8 cellular contexts compared by ENCODE assay signal in the genomic region with DNA sequence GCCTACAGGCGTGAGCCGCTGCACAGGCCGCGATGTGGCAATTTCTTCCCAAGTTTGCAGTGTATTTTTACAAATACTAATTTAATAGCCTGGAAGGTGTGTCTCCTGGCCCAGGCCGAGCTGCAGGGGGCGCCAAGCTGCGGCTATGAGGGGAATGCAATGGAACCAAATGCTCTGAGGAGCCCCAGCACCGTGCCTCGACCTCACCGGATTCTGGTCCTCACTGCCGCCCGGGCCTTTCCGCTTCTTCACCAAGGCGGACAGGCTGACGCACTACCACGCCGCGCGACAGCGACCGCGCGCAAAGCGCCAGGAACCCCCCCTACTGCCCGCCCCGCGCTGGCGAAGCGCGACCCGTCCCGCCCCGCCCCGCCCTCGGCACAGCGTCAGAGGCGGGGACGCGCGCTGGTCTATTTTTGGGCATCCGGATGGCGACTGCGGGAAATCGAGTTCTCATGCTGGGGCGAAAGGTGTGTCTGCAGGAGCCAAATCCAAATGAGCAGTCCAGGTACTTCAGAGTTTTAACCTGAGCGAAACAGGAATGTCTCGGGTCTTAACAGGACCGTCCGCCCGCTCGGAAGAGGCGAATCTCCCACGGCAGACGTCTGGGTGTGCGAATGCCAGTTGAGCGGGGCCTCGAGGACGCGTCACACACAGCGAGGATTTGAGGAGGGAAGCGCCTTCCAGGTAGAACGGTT. TPM values are rescaled to one million over a fixed set of nuclear protein-coding genes. Genes with fewer than 3 reads are reported as not detected.
DNase-seq lines count a peak whose midpoint lies in the region; TF ChIP-seq lines count a peak whose summit lies in the region.

No MANE protein-coding gene starts in this region.

- no peaks in the 10 kb centered on the region for H3K36me3 ChIP-seq in skeletal muscle tissue (ENCODE audit: control insufficient read depth in 3 of 3, insufficient read depth in 3 of 3, low read length in 3 of 3)

- no peak overlapping the region for H2BK120ac ChIP-seq in H9 (ENCODE audit: low read depth, low read length, poor library complexity, severe bottlenecking)

- peak overlapping the region; percentile 84 to 92 (median 87) for H3K4me3 ChIP-seq in skeletal muscle tissue (ENCODE audit: low read length in 3 of 3)

- intact Hi-C loops in Calu3 (cut with micrococcal nuclease; ENCODE audit: unreplicated experiment) = no loop called here

- H3K4me1 ChIP-seq in H9 (ENCODE audit: insufficient read depth, low read length) = no peaks in the 10 kb centered on the region
- H3K4me1 ChIP-seq in skeletal muscle tissue (ENCODE audit: control insufficient read depth in 3 of 3, insufficient read depth in 3 of 3, low read length in 3 of 3) = peaks cover 2 to 9% (median 3%) of the 10 kb centered on the region in 3 donors

- peaks cover 2 to 5% of the 10 kb centered on the region in 2 experiments; a peak in 2 of 4 replicates for H3K4me1 Mint-ChIP-seq in H9
- peaks cover 13 to 18% of the 10 kb centered on the region in 2 donors for H3K4me1 Mint-ChIP-seq in immature natural killer cell
- H3K4me1 Mint-ChIP-seq in Calu3 (ENCODE audit: low read depth, unreplicated experiment) = no peaks in the 10 kb centered on the region

- DNase-seq in H9 (peak; percentile 87), cerebellar cortex (ENCODE audit: low spot score) (peak; percentile 72), immature natural killer cell (peak; percentile 85 to 88 (median 86)), NCI-H128 (lab: John Stamatoyannopoulos, UW; ENCODE audit: unreplicated experiment) (no peak), Calu3 (no peak)
- peak; percentile 76 for DNase-seq in activated CD4-positive, CD25-positive, alpha-beta regulatory T cell treated with anti-CD3 and anti-CD28 coated beads, Interleukin-2, amount 50 U/mL, for 72 hours

- peaks cover 5% of the 10 kb centered on the region; the same call in 1 of the 2 replicates for H3K27me3 Mint-ChIP-seq in H9 (ENCODE audit: low read depth)
- H3K27me3 Mint-ChIP-seq in immature natural killer cell (ENCODE audit: low read depth in 3 of 3) = peaks cover 0 to 5% (median 4%) of the 10 kb centered on the region in 3 donors
- no peaks in the 10 kb centered on the region for H3K27me3 Mint-ChIP-seq in Calu3 (ENCODE audit: unreplicated experiment)

- H3K27ac ChIP-seq in 22Rv1 (peak overlapping the region; percentile 51), H9 (ENCODE audit: insufficient read length, low read depth, low read length) (no peak overlapping the region), skeletal muscle tissue (ENCODE audit: low read depth, low read length) (peak overlapping the region; percentile 67)

- H3K79me2 ChIP-seq in H9 (ENCODE audit: insufficient read depth, low read length) = no peaks in the 10 kb centered on the region

- TF ChIP-seq CTCF in 22Rv1 (IDR thresholded peaks at IDR 0.05) (peak; percentile 54), H9 (conservative IDR thresholded peaks at IDR 0.05) (peak; percentile 82), Calu3 (IDR thresholded peaks at IDR 0.05; ENCODE audit: unreplicated experiment) (no peak)

- no peaks in the 10 kb centered on the region for H4K20me1 ChIP-seq in H9 (ENCODE audit: control insufficient read depth, insufficient read depth, insufficient read length)

- H3K18ac ChIP-seq in H9 (ENCODE audit: insufficient read length, low read depth, low read length) = peak overlapping the region; percentile 80

- peaks cover 12 to 22% of the 10 kb centered on the region in 2 experiments; a peak in 4 of 5 replicates for H3K9me3 Mint-ChIP-seq in H9
- H3K9me3 Mint-ChIP-seq in immature natural killer cell = peaks cover 0 to 2% (median 0%) of the 10 kb centered on the region in 6 donors
- peaks cover 8% of the 10 kb centered on the region for H3K9me3 Mint-ChIP-seq in Calu3 (ENCODE audit: low read depth, unreplicated experiment)

- no peak overlapping the region for H3T11ph ChIP-seq in H9 (ENCODE audit: low read length)

- CTCF ChIA-PET in Calu3 (lab: Charles Lee) = no interaction called here

- H3K36me3 Mint-ChIP-seq in H9 (ENCODE audit: insufficient read depth in 1 of 3, low read depth in 3 of 3) (peaks cover 4 to 11% (median 9%) of the 10 kb centered on the region in 3 experiments), immature natural killer cell (peaks cover 0 to 4% (median 0%) of the 10 kb centered on the region in 3 donors), Calu3 (ENCODE audit: insufficient read depth, unreplicated experiment) (no peaks in the 10 kb centered on the region)

- no peak overlapping the region for H2BK15ac ChIP-seq in H9 (ENCODE audit: low read depth, low read length)

- H2AK5ac ChIP-seq in H9 (ENCODE audit: insufficient read length, low read length) = no peak overlapping the region

- no peaks in the 10 kb centered on the region for H3K9me3 ChIP-seq in H9 (ENCODE audit: control insufficient read depth, low read depth, low read length)
- H3K9me3 ChIP-seq in skeletal muscle tissue (ENCODE audit: control insufficient read depth in 3 of 3, low read length in 3 of 3) = peaks cover 0 to 2% (median 0%) of the 10 kb centered on the region in 3 donors

- peak overlapping the region in 2 of 3 experiments; percentile 22 to 93; a peak in 4 of 7 replicates for H3K27ac Mint-ChIP-seq in H9
- H3K27ac Mint-ChIP-seq in immature natural killer cell = peak overlapping the region; percentile 82 to 94 (median 89)
- no peak overlapping the region for H3K27ac Mint-ChIP-seq in Calu3 (ENCODE audit: unreplicated experiment)

- WGBS in H9 (ENCODE audit: extremely low coverage, insufficient read length, low lambda C conversion rate) = no CpG with 5 or more reads among the region's 62 CpGs

- peak overlapping the region; percentile 23 for H2AFZ ChIP-seq in H9 (ENCODE audit: low read length)

- peak overlapping the region; percentile 2 for H3K9ac ChIP-seq in H9 (ENCODE audit: extremely low read depth, insufficient read length, low read length)
- H3K9ac ChIP-seq in skeletal muscle tissue (ENCODE audit: low read depth in 1 of 3, low read length in 3 of 3) = peak overlapping the region; percentile 84 to 88 (median 87)

- H4K5ac ChIP-seq in H9 (ENCODE audit: insufficient read length, low read depth, low read length) = no peak overlapping the region

- peak overlapping the region; percentile 74 for H3K14ac ChIP-seq in H9 (ENCODE audit: insufficient read depth, low read length)

- H3K4me2 ChIP-seq in H9 (ENCODE audit: insufficient read depth, insufficient read length, low read length) = peak overlapping the region; percentile 45

- no peak overlapping the region for H3K56ac ChIP-seq in H9 (ENCODE audit: insufficient read length, low read depth, low read length)

- no peak overlapping the region for H3K4ac ChIP-seq in H9 (ENCODE audit: low read depth, low read length)

- no peak overlapping the region for H3K23ac ChIP-seq in H9 (ENCODE audit: insufficient read length, low read depth, low read length)

- peak overlapping the region; percentile 85 to 86 for H3K4me3 Mint-ChIP-seq in H9
- peak overlapping the region; percentile 86 to 94 (median 92) for H3K4me3 Mint-ChIP-seq in immature natural killer cell
- no peak overlapping the region for H3K4me3 Mint-ChIP-seq in Calu3 (ENCODE audit: low read depth, unreplicated experiment)

- no peak overlapping the region for H4K8ac ChIP-seq in H9 (replicated peaks; ENCODE audit: insufficient read length, low read depth, low read length)

- H2BK5ac ChIP-seq in H9 (ENCODE audit: insufficient read length, low read length) = no peak overlapping the region

- H4K91ac ChIP-seq in H9 (ENCODE audit: insufficient read length, low read depth, low read length) = no peak overlapping the region

- no peak overlapping the region for H2BK12ac ChIP-seq in H9 (ENCODE audit: insufficient read length, low read depth, low read length)

- H3K79me1 ChIP-seq in H9 (ENCODE audit: insufficient read depth, low read depth, low read length, poor library complexity, severe bottlenecking) = no peaks in the 10 kb centered on the region

- no TSS peak for BruUV-seq in Calu3 (replicated peaks; lab: Mats Ljungman, UMichigan)

- H3K27me3 ChIP-seq in H9 (ENCODE audit: insufficient read depth, low read length) (no peaks in the 10 kb centered on the region), skeletal muscle tissue (ENCODE audit: control insufficient read depth in 3 of 3, insufficient read depth in 3 of 3, low read length in 3 of 3) (no peaks in the 10 kb centered on the region)

- no peak overlapping the region for H2BK20ac ChIP-seq in H9 (ENCODE audit: low read depth, low read length, poor library complexity, severe bottlenecking)

- H3K23me2 ChIP-seq in H9 (ENCODE audit: insufficient read length, low read depth, low read length, poor library complexity, severe bottlenecking) = peaks cover 4% of the 10 kb centered on the region

RNA-seq across cellular contexts. Expression of a gene that starts 31.7 kb away (rescaled TPM):
- total RNA-seq in H9 (2021) = 4.7 and 5.9 TPM in 2 replicates
- 10 to 100 TPM in 2 of 3 donors, 1 to 10 TPM in 1; 6.3 to 13.2 (median 12.6) TPM for polyA plus RNA-seq in immature natural killer cell
- total RNA-seq in skeletal muscle tissue = 16.7 TPM
- total RNA-seq in Calu3 (2022) = 10.5 and 10.8 TPM in 2 replicates

Comparison
In these comparisons a context has a peak if more than half of its experiments do, and no peak if none do; other contexts are left out.
1. DNase-seq: peak in H9 (single experiment), activated CD4-positive, CD25-positive, alpha-beta regulatory T cell treated with anti-CD3 and anti-CD28 coated beads, Interleukin-2, amount 50 U/mL, for 72 hours (single experiment), cerebellar cortex (single experiment) and immature natural killer cell (3 of 3); none in NCI-H128 (single experiment) and Calu3 (single experiment).